ENCODE assay signal across 25 cellular contexts in genomic region chr13:75460644-75461043, GRCh38.
"Had no signal": no experiment of that assay in that cellular context is flagged by ENCODE, and none has a peak within 500 bp of the region (broad histone marks: within the 10 kb centered on the region; RNA-seq: fewer than 3 reads in every experiment).

No MANE protein-coding gene starts in this region.

- H3K4me1 ChIP-seq: lower lobe of right lung, neural progenitor cell, spleen, upper lobe of right lung had no signal

- H3K27ac ChIP-seq: hepatocyte, lower lobe of right lung, neural progenitor cell, neutrophil, parathyroid adenoma, right atrium auricular region, spleen, suprapubic skin, thoracic aorta, tibial artery, upper lobe of right lung had no signal

- H3K27me3 ChIP-seq: hepatocyte, neural progenitor cell, neutrophil, right atrium auricular region, spleen, suprapubic skin, tibial artery, upper lobe of right lung had no signal

- H3K36me3 ChIP-seq: lower lobe of right lung, neural progenitor cell, neutrophil, right atrium auricular region, spleen, suprapubic skin, thoracic aorta, tibial artery, upper lobe of right lung had no signal

- ATAC-seq: left cardiac atrium; left lobe of liver; lower lobe of right lung; natural killer cell; sciatic nerve; stimulated activated effector memory CD8-positive, alpha-beta T cell treated with anti-CD3 and anti-CD28 coated beads, Interleukin-12 subunit alpha, Interleukin-12 subunit beta, amount 100 ng/mL, for 72 hours; upper lobe of right lung had no signal

- H3K4me3 ChIP-seq: hepatocyte, lower lobe of right lung, neural progenitor cell, right atrium auricular region, spleen, suprapubic skin, thoracic aorta, tibial artery, upper lobe of right lung had no signal

- DNase-seq: kidney glomerular epithelial cell; left cardiac atrium; lower lobe of right lung; mesendoderm; naive B cell; natural killer cell; nephron progenitor cell; occipital lobe; small intestine; spleen; stimulated activated CD4-positive, alpha-beta T cell treated with anti-CD3 and anti-CD28 coated beads, Interleukin-4, amount 100 ng/mL, for 24 hours; stimulated activated naive CD4-positive, alpha-beta T cell; tibial artery; trophoblast cell; upper lobe of right lung had no signal

- H3K9ac ChIP-seq: neural progenitor cell, parathyroid adenoma had no signal

- H2AFZ ChIP-seq: hepatocyte, neural progenitor cell, parathyroid adenoma had no signal

- H3K4me2 ChIP-seq: hepatocyte, neural progenitor cell had no signal

- H3K9me3 ChIP-seq: lower lobe of right lung, neutrophil, right atrium auricular region, spleen, suprapubic skin, thoracic aorta, tibial artery, upper lobe of right lung had no signal
